In the genomic region with DNA sequence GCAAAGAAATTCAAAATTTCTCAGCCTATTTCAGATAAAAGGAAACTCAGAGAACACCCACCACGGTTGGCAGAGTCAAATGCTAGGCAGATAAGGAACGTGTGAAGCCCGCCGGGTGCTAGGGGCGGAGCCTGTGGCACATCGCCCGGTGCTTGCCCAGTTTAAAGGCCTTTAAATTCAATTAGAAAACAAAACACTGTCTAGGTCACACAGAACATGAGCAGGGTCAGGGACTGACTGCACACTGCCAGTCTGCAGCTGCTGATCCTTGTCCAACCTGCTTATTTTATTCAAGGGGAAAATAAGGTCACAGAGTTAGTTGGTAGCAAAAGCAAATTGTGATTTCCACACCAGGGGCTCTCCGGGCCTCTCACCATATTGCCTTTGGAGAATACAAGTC, we compare ENCODE assay signal across 14 cellular contexts.
DNase-seq lines count a peak whose midpoint lies in the region; ATAC-seq and TF ChIP-seq lines count a peak whose summit lies in the region.
"Had no signal": no experiment of that assay in that cellular context is flagged by ENCODE, and none has a peak within 500 bp of the region (broad histone marks: within the 10 kb centered on the region; RNA-seq: fewer than 3 reads in every experiment).

No MANE protein-coding gene starts in this region.

- no peak for DNase-seq in Right ventricle myocardium superior
- no peak for DNase-seq in right atrium auricular region (ENCODE audit: low spot score)
- DNase-seq in WTC11 (ENCODE audit: low spot score), result no peak
- DNase-seq in transverse colon, result peak; percentile 41
- DNase-seq in COLO668 (lab: John Stamatoyannopoulos, UW; ENCODE audit: unreplicated experiment), result no peak
- DNase-seq in cortex of kidney (lab: John Stamatoyannopoulos, UW), result no peak
- DNase-seq: dermis blood vessel endothelial cell; DND-41; foreskin melanocyte; NCI-H1436 treated with DMSO at 0.1 percent for 48 hours; PC-9; stimulated activated CD4-positive, alpha-beta T cell treated with anti-CD3 and anti-CD28 coated beads, Interleukin-1b, Interleukin-23, amount 100 ng/mL, for 48 hours had no signal

- H3K36me3 Mint-ChIP-seq in WTC11, result no peaks in the 10 kb centered on the region

- peaks cover 0 to 19% of the 10 kb centered on the region in 2 donors for H3K4me1 ChIP-seq in right atrium auricular region
- peaks cover 11 to 24% (median 16%) of the 10 kb centered on the region in 4 donors for H3K4me1 ChIP-seq in liver (ENCODE audit: control insufficient read depth in 4 of 4, insufficient read depth in 4 of 4, low read length in 3 of 4)
- H3K4me1 ChIP-seq in transverse colon, result peaks cover 9 to 52% (median 30%) of the 10 kb centered on the region in 4 donors

- intact Hi-C loops in Right ventricle myocardium superior (cut with DNase I), result no loop called here
- intact Hi-C loops in transverse colon (cut with DNase I; ENCODE audit: low total_unique reads), result no loop called here

- no peak for TF ChIP-seq POLR2A in transverse colon (IDR thresholded peaks at IDR 0.05)

- no peaks in the 10 kb centered on the region for H3K9me3 ChIP-seq in right atrium auricular region
- no peaks in the 10 kb centered on the region for H3K9me3 ChIP-seq in liver (ENCODE audit: control insufficient read depth in 4 of 4, low read length in 3 of 4)
- H3K9me3 ChIP-seq in transverse colon, result no peaks in the 10 kb centered on the region

- H3K27me3 Mint-ChIP-seq in WTC11 (ENCODE audit: low read depth), result no peaks in the 10 kb centered on the region

- H3K27ac Mint-ChIP-seq in WTC11, result peak overlapping the region; percentile 19; the same call in 1 of the 2 replicates

- CTCF ChIA-PET in WTC11 (lab: Charles Lee), result no interaction called here

- H3K36me3 ChIP-seq in right atrium auricular region (no peaks in the 10 kb centered on the region), liver (ENCODE audit: control insufficient read depth in 4 of 4, insufficient read depth in 3 of 4, low read depth in 1 of 4, low read length in 3 of 4) (no peaks in the 10 kb centered on the region), transverse colon (no peaks in the 10 kb centered on the region)

- H3K9me3 Mint-ChIP-seq in WTC11, result no peaks in the 10 kb centered on the region

- 17% methylated on average over 8 of the region's 8 CpGs for WGBS in liver
- WGBS in transverse colon (ENCODE audit: low coverage in 1 of 2), 2 donors, result 44 to 60% methylated on average over 1 to 8 of the region's 8 CpGs

- ATAC-seq in Right ventricle myocardium superior (ENCODE audit: poor library complexity) (peak; percentile 54), WTC11 (no peak), GM19023 (IDR thresholded peaks at IDR 0.05; ENCODE audit: unreplicated experiment) (no peak)

- H3K4me1 Mint-ChIP-seq in WTC11, result peaks cover 89% of the 10 kb centered on the region

- TF ChIP-seq EP300 in transverse colon (IDR thresholded peaks at IDR 0.05; ENCODE audit: low read depth), result no peak

- H3K9ac ChIP-seq in liver (ENCODE audit: low read depth in 1 of 2, low read length in 2 of 2), result no peak overlapping the region

- no peak overlapping the region for H3K4me3 Mint-ChIP-seq in WTC11

- POLR2A ChIA-PET in WTC11 (lab: Charles Lee), result interaction anchor here (0.5 kb wide), 1 partner anchor 44 kb away, joined by 3 read pairs; no protein-coding TSS in a partner anchor

- in situ Hi-C loops in transverse colon (cut with MboI; ENCODE audit: low pct_ligation_motif_present in 1 of 4, low pct_unique_long_range_greater_than_20kb in 1 of 4, low sequenced_read_pairs in 3 of 4), result no loop called here

- TF ChIP-seq RAD21 in liver (IDR thresholded peaks at IDR 0.05), result peak; percentile 58 to 64

- H3K4me3 ChIP-seq in right atrium auricular region (no peak overlapping the region), liver (ENCODE audit: low read depth in 1 of 3, low read length in 3 of 3) (no peak overlapping the region), transverse colon (no peak overlapping the region)
- H3K4me3 ChIP-seq: PC-9 had no signal

- no peak for TF ChIP-seq CTCF in right atrium auricular region (IDR thresholded peaks at IDR 0.05)
- no peak for TF ChIP-seq CTCF in WTC11 (IDR thresholded peaks at IDR 0.05)
- TF ChIP-seq CTCF in liver (IDR thresholded peaks at IDR 0.05; ENCODE audit: low read depth, low read length, missing input control), result no peak
- no peak for TF ChIP-seq CTCF in transverse colon (IDR thresholded peaks at IDR 0.05)

- H3K27me3 ChIP-seq in right atrium auricular region (no peaks in the 10 kb centered on the region), liver (ENCODE audit: control insufficient read depth in 4 of 4, insufficient read depth in 4 of 4, low read length in 3 of 4) (no peaks in the 10 kb centered on the region), transverse colon (no peaks in the 10 kb centered on the region)

- H3K27ac ChIP-seq in right atrium auricular region (no peak overlapping the region), liver (ENCODE audit: low read depth in 1 of 2, low read length in 2 of 2) (peak overlapping the region; percentile 17 to 73), transverse colon (peak overlapping the region in 2 of 4 donors; percentile 24 to 44)
- H3K27ac ChIP-seq: PC-9 had no signal

TF ChIP-seq in WTC11, 78 proteins besides CTCF, POLR2A, EP300 and RAD21 (continues in another document):
- TF ChIP-seq MYBL2 (CRISPR knock-in tag; IDR thresholded peaks at IDR 0.05) (no peak), ZBTB21 (CRISPR knock-in tag; IDR thresholded peaks at IDR 0.05; ENCODE audit: borderline replicate concordance) (no peak), NR3C1 (CRISPR knock-in tag; conservative IDR thresholded peaks at IDR 0.05; ENCODE audit: low read depth) (no peak), ELF4 (CRISPR knock-in tag; IDR thresholded peaks at IDR 0.05; ENCODE audit: low read depth) (no peak), ZNF121 (CRISPR knock-in tag; IDR thresholded peaks at IDR 0.05) (no peak), ZNF219 (CRISPR knock-in tag; IDR thresholded peaks at IDR 0.05; ENCODE audit: borderline replicate concordance) (no peak)
- TF ChIP-seq, protein P1, sequence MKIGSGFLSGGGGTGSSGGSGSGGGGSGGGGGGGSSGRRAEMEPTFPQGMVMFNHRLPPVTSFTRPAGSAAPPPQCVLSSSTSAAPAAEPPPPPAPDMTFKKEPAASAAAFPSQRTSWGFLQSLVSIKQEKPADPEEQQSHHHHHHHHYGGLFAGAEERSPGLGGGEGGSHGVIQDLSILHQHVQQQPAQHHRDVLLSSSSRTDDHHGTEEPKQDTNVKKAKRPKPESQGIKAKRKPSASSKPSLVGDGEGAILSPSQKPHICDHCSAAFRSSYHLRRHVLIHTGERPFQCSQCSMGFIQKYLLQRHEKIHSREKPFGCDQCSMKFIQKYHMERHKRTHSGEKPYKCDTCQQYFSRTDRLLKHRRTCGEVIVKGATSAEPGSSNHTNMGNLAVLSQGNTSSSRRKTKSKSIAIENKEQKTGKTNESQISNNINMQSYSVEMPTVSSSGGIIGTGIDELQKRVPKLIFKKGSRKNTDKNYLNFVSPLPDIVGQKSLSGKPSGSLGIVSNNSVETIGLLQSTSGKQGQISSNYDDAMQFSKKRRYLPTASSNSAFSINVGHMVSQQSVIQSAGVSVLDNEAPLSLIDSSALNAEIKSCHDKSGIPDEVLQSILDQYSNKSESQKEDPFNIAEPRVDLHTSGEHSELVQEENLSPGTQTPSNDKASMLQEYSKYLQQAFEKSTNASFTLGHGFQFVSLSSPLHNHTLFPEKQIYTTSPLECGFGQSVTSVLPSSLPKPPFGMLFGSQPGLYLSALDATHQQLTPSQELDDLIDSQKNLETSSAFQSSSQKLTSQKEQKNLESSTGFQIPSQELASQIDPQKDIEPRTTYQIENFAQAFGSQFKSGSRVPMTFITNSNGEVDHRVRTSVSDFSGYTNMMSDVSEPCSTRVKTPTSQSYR (CRISPR knock-in tag; IDR thresholded peaks at IDR 0.05), result no peak

TF ChIP-seq in liver, 16 proteins besides CTCF, POLR2A, EP300 and RAD21 (continues in another document):
- TF ChIP-seq TAF1 (conservative IDR thresholded peaks at IDR 0.05), result peak; percentile 32
- TF ChIP-seq YY1 (IDR thresholded peaks at IDR 0.05), result peak; percentile 52
- TF ChIP-seq, protein P2, sequence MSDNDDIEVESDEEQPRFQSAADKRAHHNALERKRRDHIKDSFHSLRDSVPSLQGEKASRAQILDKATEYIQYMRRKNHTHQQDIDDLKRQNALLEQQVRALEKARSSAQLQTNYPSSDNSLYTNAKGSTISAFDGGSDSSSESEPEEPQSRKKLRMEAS (IDR thresholded peaks at IDR 0.05), result peak; percentile 81
- TF ChIP-seq GABPA (IDR thresholded peaks at IDR 0.05 in 1 of 2, conservative IDR thresholded peaks at IDR 0.05 in 1 of 2), result no peak
- TF ChIP-seq SP1 (IDR thresholded peaks at IDR 0.05), result peak; percentile 78
- TF ChIP-seq EGR1 (IDR thresholded peaks at IDR 0.05; ENCODE audit: low read depth in 2 of 2), result peak in 1 of 2 donors; percentile 45
- TF ChIP-seq, protein P3, sequence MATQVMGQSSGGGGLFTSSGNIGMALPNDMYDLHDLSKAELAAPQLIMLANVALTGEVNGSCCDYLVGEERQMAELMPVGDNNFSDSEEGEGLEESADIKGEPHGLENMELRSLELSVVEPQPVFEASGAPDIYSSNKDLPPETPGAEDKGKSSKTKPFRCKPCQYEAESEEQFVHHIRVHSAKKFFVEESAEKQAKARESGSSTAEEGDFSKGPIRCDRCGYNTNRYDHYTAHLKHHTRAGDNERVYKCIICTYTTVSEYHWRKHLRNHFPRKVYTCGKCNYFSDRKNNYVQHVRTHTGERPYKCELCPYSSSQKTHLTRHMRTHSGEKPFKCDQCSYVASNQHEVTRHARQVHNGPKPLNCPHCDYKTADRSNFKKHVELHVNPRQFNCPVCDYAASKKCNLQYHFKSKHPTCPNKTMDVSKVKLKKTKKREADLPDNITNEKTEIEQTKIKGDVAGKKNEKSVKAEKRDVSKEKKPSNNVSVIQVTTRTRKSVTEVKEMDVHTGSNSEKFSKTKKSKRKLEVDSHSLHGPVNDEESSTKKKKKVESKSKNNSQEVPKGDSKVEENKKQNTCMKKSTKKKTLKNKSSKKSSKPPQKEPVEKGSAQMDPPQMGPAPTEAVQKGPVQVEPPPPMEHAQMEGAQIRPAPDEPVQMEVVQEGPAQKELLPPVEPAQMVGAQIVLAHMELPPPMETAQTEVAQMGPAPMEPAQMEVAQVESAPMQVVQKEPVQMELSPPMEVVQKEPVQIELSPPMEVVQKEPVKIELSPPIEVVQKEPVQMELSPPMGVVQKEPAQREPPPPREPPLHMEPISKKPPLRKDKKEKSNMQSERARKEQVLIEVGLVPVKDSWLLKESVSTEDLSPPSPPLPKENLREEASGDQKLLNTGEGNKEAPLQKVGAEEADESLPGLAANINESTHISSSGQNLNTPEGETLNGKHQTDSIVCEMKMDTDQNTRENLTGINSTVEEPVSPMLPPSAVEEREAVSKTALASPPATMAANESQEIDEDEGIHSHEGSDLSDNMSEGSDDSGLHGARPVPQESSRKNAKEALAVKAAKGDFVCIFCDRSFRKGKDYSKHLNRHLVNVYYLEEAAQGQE (IDR thresholded peaks at IDR 0.05), result peak; percentile 58
- TF ChIP-seq, protein P4, sequence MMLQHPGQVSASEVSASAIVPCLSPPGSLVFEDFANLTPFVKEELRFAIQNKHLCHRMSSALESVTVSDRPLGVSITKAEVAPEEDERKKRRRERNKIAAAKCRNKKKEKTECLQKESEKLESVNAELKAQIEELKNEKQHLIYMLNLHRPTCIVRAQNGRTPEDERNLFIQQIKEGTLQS (IDR thresholded peaks at IDR 0.05), result peak; percentile 17
- TF ChIP-seq FOXA1 (IDR thresholded peaks at IDR 0.05), result peak; percentile 18
- peak; percentile 22 to 66 for TF ChIP-seq JUND (IDR thresholded peaks at IDR 0.05)

Comparison
In these comparisons a context has a peak if more than half of its experiments do, and no peak if none do; other contexts are left out.
1. H3K27ac ChIP-seq: peak in liver (2 of 2); none in right atrium auricular region (0 of 2).